In genomic region chr5:88999853-89000252, GRCh38 we compare ENCODE assay signal across 9 cellular contexts.
"Had no signal": no experiment of that assay in that cellular context is flagged by ENCODE, and none has a peak within 500 bp of the region (broad histone marks: within the 10 kb centered on the region; RNA-seq: fewer than 3 reads in every experiment).

No MANE protein-coding gene starts in this region.

- H3K27ac Mint-ChIP-seq: GM23338, H9, IgD-negative memory B cell had no signal

- FAIRE-seq: H1, H54, HepG2, HTR-8/SVneo had no signal

- H3K4me2 ChIP-seq: GM23338 had no signal

- H3K27me3 Mint-ChIP-seq: IgD-negative memory B cell had no signal

- ATAC-seq: GM23338, HepG2 had no signal

- H3K4me3 Mint-ChIP-seq: GM23338, H9, IgD-negative memory B cell had no signal

- DNase-seq: H9, HCEC 1CT, KG1 had no signal

- H2AFZ ChIP-seq: GM23338 had no signal

- H3K4me3 ChIP-seq: GM23338 had no signal

- H3K4me1 Mint-ChIP-seq: H9 had no signal
